Comparison of ENCODE assay signal across 23 cellular contexts in the genomic region with DNA sequence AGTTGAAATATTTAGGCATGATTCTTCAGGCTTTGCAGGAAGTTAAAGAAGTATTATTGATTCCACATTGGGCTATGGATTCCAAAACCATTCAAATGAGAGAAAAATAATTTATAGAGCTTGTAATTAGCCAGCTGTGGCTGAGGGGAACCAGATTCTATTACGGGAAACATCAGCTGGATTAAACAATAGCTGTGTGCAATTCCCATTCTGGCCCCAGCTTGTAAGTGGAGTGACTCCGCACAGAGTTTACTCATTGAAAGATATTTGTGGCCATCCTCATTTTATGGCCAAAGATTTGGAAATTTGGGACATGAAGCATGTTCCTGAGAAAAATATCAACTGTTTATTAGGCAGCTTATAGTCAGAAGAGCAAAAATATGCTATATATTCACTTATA.
DNase-seq lines count a peak whose midpoint lies in the region; ATAC-seq and TF ChIP-seq lines count a peak whose summit lies in the region.
"Had no signal": no experiment of that assay in that cellular context is flagged by ENCODE, and none has a peak within 500 bp of the region (broad histone marks: within the 10 kb centered on the region; RNA-seq: fewer than 3 reads in every experiment).

No MANE protein-coding gene starts in this region.

- in situ Hi-C loops in GM23248 (cut with MboI), result no loop called here

- H3F3A ChIP-seq in GM23248 (ENCODE audit: insufficient read depth) (peaks cover 14% of the 10 kb centered on the region), MM.1S (ENCODE audit: insufficient read depth, low read length) (no peaks in the 10 kb centered on the region)

- H3K36me3 ChIP-seq in GM23248 (ENCODE audit: low read depth), result no peaks in the 10 kb centered on the region
- no peaks in the 10 kb centered on the region for H3K36me3 ChIP-seq in SK-N-MC (ENCODE audit: insufficient read depth, low read length)
- H3K36me3 ChIP-seq in gastroesophageal sphincter, result no peaks in the 10 kb centered on the region
- H3K36me3 ChIP-seq in subcutaneous abdominal adipose tissue (ENCODE audit: control insufficient read depth in 5 of 5, insufficient read depth in 5 of 5, low read length in 5 of 5), result no peaks in the 10 kb centered on the region
- H3K36me3 ChIP-seq in MM.1S (replicated peaks; ENCODE audit: insufficient read depth, low read length), result no peaks in the 10 kb centered on the region
- H3K36me3 ChIP-seq: adrenal gland, gastrocnemius medialis, HAP-1, tibial artery had no signal

- H3K4me3 ChIP-seq in GM23248, result no peak overlapping the region
- H3K4me3 ChIP-seq in SK-N-MC, result peak overlapping the region; percentile 66
- no peak overlapping the region for H3K4me3 ChIP-seq in gastroesophageal sphincter
- no peak overlapping the region for H3K4me3 ChIP-seq in subcutaneous abdominal adipose tissue (ENCODE audit: low read depth in 1 of 5, low read length in 5 of 5)
- H3K4me3 ChIP-seq in coronary artery, result no peak overlapping the region
- H3K4me3 ChIP-seq in MM.1S (ENCODE audit: low read length), result no peak overlapping the region
- H3K4me3 ChIP-seq: adrenal gland, gastrocnemius medialis, HAP-1, tibial artery had no signal

- no peaks in the 10 kb centered on the region for H3K9me2 ChIP-seq in GM23248 (ENCODE audit: insufficient read depth)
- H3K9me2 ChIP-seq in MM.1S (replicated peaks; ENCODE audit: insufficient read depth, low read length), result no peaks in the 10 kb centered on the region

- H4K20me1 ChIP-seq in GM23248 (ENCODE audit: insufficient read depth) (no peaks in the 10 kb centered on the region), MM.1S (ENCODE audit: insufficient read depth, low read length) (no peaks in the 10 kb centered on the region)

- TF ChIP-seq CTCF in gastroesophageal sphincter (IDR thresholded peaks at IDR 0.05) (peak in 1 of 4 experiments; percentile 21), coronary artery (IDR thresholded peaks at IDR 0.05) (no peak), MM.1S (IDR thresholded peaks at IDR 0.05; ENCODE audit: low read length) (no peak)

- H3K9me3 ChIP-seq in GM23248 (ENCODE audit: low read depth) (no peaks in the 10 kb centered on the region), SK-N-MC (ENCODE audit: low read depth, low read length) (no peaks in the 10 kb centered on the region), gastroesophageal sphincter (no peaks in the 10 kb centered on the region), subcutaneous abdominal adipose tissue (ENCODE audit: control insufficient read depth in 5 of 5, low read length in 5 of 5) (no peaks in the 10 kb centered on the region), MM.1S (replicated peaks; ENCODE audit: insufficient read depth, low read length) (no peaks in the 10 kb centered on the region)
- H3K9me3 ChIP-seq: adrenal gland, Caco-2, gastrocnemius medialis, HAP-1, tibial artery had no signal

- 18 to 23% methylated on average over 2 of the region's 2 CpGs for WGBS in GM23248 (ENCODE audit: low coverage in 1 of 2, low lambda C conversion rate in 2 of 2, missing lambda C conversion rate in 2 of 2), 2 experiments
- 39 to 60% methylated on average over 1 to 2 of the region's 2 CpGs for WGBS in gastroesophageal sphincter (ENCODE audit: low coverage in 1 of 2), 2 donors

- TF ChIP-seq POLR2A in gastroesophageal sphincter (IDR thresholded peaks at IDR 0.05), result no peak

- H3K9ac ChIP-seq in GM23248, result no peak overlapping the region
- no peak overlapping the region for H3K9ac ChIP-seq in SK-N-MC (ENCODE audit: insufficient read length)
- no peak overlapping the region for H3K9ac ChIP-seq in subcutaneous abdominal adipose tissue (ENCODE audit: low read length in 5 of 5)
- H3K9ac ChIP-seq in MM.1S (ENCODE audit: low read length), result no peak overlapping the region
- H3K9ac ChIP-seq: parathyroid adenoma had no signal

- DNase-seq in GM23248, result peak; percentile 64
- DNase-seq in SK-N-MC (ENCODE audit: low read depth, low spot score), result no peak
- no peak for DNase-seq in coronary artery (ENCODE audit: low spot score)
- DNase-seq in MM.1S, result no peak
- DNase-seq: activated CD4-positive, alpha-beta T cell treated with anti-CD3 and anti-CD28 coated beads, Interleukin-2, amount 50 U/mL, for 4 hours; activated effector memory CD4-positive, alpha-beta T cell treated with anti-CD3 and anti-CD28 coated beads, Interleukin-2, amount 50 U/mL, for 16 hours; adrenal gland; Caco-2; dermis blood vessel endothelial cell; gastrocnemius medialis; Karpas-422; mesendoderm; naive thymus-derived CD4-positive, alpha-beta T cell; NCI-H2171 treated with DMSO at 0.1 percent for 48 hours; SIG-M5; stimulated activated CD4-positive, alpha-beta T cell treated with anti-CD3 and anti-CD28 coated beads, Interleukin-1b, Interleukin-23, amount 100 ng/mL, for 48 hours; stimulated activated naive B cell treated with anti-CD40 and anti-IgM and Interleukin-4, amounts not matched to agents 10 μg/mL and 1 μg/mL and 100 μg/mL, for 72 hours; tibial artery had no signal

- H3K27me3 ChIP-seq in GM23248 (replicated peaks; ENCODE audit: insufficient read depth) (no peaks in the 10 kb centered on the region), gastroesophageal sphincter (no peaks in the 10 kb centered on the region), subcutaneous abdominal adipose tissue (ENCODE audit: control insufficient read depth in 5 of 5, insufficient read depth in 4 of 5, low read length in 5 of 5) (no peaks in the 10 kb centered on the region), MM.1S (replicated peaks; ENCODE audit: insufficient read depth, low read length) (no peaks in the 10 kb centered on the region)
- H3K27me3 ChIP-seq: adrenal gland, gastrocnemius medialis, tibial artery had no signal

- H3K4me1 ChIP-seq in GM23248 (ENCODE audit: insufficient read depth) (peaks cover 22% of the 10 kb centered on the region), gastroesophageal sphincter (peaks cover 0 to 18% (median 0%) of the 10 kb centered on the region in 3 donors), subcutaneous abdominal adipose tissue (ENCODE audit: control insufficient read depth in 5 of 5, insufficient read depth in 5 of 5, low read length in 5 of 5) (peaks cover 0 to 13% (median 12%) of the 10 kb centered on the region in 5 donors), MM.1S (ENCODE audit: low read length) (no peaks in the 10 kb centered on the region)
- H3K4me1 ChIP-seq: adrenal gland, gastrocnemius medialis, parathyroid adenoma had no signal

- no peaks in the 10 kb centered on the region for H3K79me2 ChIP-seq in GM23248 (ENCODE audit: insufficient read depth)
- no peaks in the 10 kb centered on the region for H3K79me2 ChIP-seq in MM.1S (ENCODE audit: low read length)
- H3K79me2 ChIP-seq: parathyroid adenoma had no signal

- ATAC-seq in gastroesophageal sphincter (peak; percentile 48), HG02973 (IDR thresholded peaks at IDR 0.05; ENCODE audit: unreplicated experiment) (no peak)
- ATAC-seq: naive thymus-derived CD4-positive, alpha-beta T cell; stimulated activated naive B cell treated with anti-CD40 and anti-IgM and Interleukin-4, amounts not matched to agents 10 μg/mL and 1 μg/mL and 100 μg/mL, for 72 hours had no signal

- no peak for TF ChIP-seq EP300 in gastroesophageal sphincter (IDR thresholded peaks at IDR 0.05)

- no peak overlapping the region for H2AFZ ChIP-seq in GM23248
- no peak overlapping the region for H2AFZ ChIP-seq in MM.1S (ENCODE audit: low read length)
- H2AFZ ChIP-seq: parathyroid adenoma had no signal

- H3K4me2 ChIP-seq in GM23248 (ENCODE audit: unreplicated experiment) (peak overlapping the region; percentile 45), MM.1S (ENCODE audit: low read depth, low read length) (no peak overlapping the region)

- H3K27ac ChIP-seq in GM23248, result no peak overlapping the region
- H3K27ac ChIP-seq in SK-N-MC, result peak overlapping the region; percentile 65; the same call in 1 of the 2 replicates
- H3K27ac ChIP-seq in gastroesophageal sphincter, result peak overlapping the region in 1 of 4 donors; percentile 32
- H3K27ac ChIP-seq in subcutaneous abdominal adipose tissue (ENCODE audit: low read depth, low read length), result peak overlapping the region; percentile 60
- H3K27ac ChIP-seq in coronary artery, result no peak overlapping the region
- no peak overlapping the region for H3K27ac ChIP-seq in MM.1S (ENCODE audit: low read length)
- H3K27ac ChIP-seq: adrenal gland, parathyroid adenoma had no signal

Comparison
In these comparisons a context has a peak if more than half of its experiments do, and no peak if none do; other contexts are left out.
1. H3K27ac ChIP-seq: peak in SK-N-MC (single experiment) and subcutaneous abdominal adipose tissue (single experiment); none in GM23248 (single experiment), coronary artery (0 of 2) and MM.1S (single experiment).